8 cellular contexts compared by ENCODE assay signal in the genomic region with DNA sequence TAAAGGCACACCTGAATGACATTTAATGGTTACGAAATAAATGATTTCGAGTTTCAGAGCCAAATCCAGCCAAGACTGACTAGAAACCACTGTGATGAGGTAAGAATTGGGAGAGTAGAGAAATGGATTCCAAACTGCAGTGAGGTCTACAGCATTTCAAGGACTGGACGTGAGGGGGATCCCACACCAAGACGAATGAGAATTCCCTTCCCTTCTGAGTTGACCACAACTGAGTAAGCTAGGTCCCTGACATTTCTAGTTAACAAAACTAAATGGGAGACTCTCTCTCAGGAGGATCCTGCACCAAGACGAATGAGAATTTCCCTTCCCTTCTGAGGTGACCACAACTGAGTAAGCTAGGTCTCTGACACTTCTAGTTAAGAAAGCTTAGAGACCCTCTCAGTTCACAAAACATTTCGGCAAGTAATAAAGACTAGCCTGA. TPM values are rescaled to one million over a fixed set of nuclear protein-coding genes. Genes with fewer than 3 reads are reported as not detected.
DNase-seq lines count a peak whose midpoint lies in the region; ATAC-seq and TF ChIP-seq lines count a peak whose summit lies in the region.

No MANE protein-coding gene starts in this region.

- no peak for ATAC-seq in T-cell (replicated peaks in 1 of 4)
- ATAC-seq in HG03159 (IDR thresholded peaks at IDR 0.05; ENCODE audit: unreplicated experiment) = no peak

- H3K4me3 Mint-ChIP-seq in T-cell = peak overlapping the region; percentile 98 to 100 (median 98)

- peaks cover 8% of the 10 kb centered on the region for H3K36me3 Mint-ChIP-seq in T-cell

- peak; percentile 19 for TF ChIP-seq CTCF in fibroblast of pulmonary artery (IDR thresholded peaks at IDR 0.05; ENCODE audit: low read length, missing control alignments)

- peak overlapping the region; percentile 67 for H3K4me3 ChIP-seq in fibroblast of pulmonary artery (replicated peaks; ENCODE audit: low read depth, low read length)

- POLR2A ChIA-PET in T-cell (lab: Charles Lee) = interaction anchor here (0.6 to 1.3 kb wide), 6 partner anchors 11 to 361 kb away, joined by 3 to 5 read pairs (median 3); a partner anchor contains a TSS

- CTCF ChIA-PET in T-cell (lab: Charles Lee) = interaction anchor here in 1 of 2 donors (0.9 to 1.7 kb wide), 6 partner anchors 25 to 361 kb away, joined by 3 to 8 read pairs (median 4); a partner anchor contains a TSS

- H3K4me1 Mint-ChIP-seq in T-cell = peaks cover 50 to 67% (median 61%) of the 10 kb centered on the region in 3 donors

- peaks cover 0 to 2% (median 0%) of the 10 kb centered on the region in 3 donors for H3K9me3 Mint-ChIP-seq in T-cell

- DNase-seq in stimulated activated CD4-positive, alpha-beta T cell treated with anti-CD3 and anti-CD28 coated beads, Interleukin-15, amount 100 ng/mL, for 24 hours = peak; percentile 12
- no peak for DNase-seq in stimulated activated CD4-positive, alpha-beta T cell treated with anti-CD3 and anti-CD28 coated beads, Interleukin-4, amount 100 ng/mL, for 1 hour
- DNase-seq in T-cell (no peak), fibroblast of pulmonary artery (ENCODE audit: low read depth) (peak; percentile 65), renal cortical epithelial cell (ENCODE audit: low read depth) (peak; percentile 69), C1 segment of cervical spinal cord (lab: John Stamatoyannopoulos, UW) (no peak), NCI-H146 (lab: John Stamatoyannopoulos, UW) (no peak)

- peak overlapping the region; percentile 89 to 97 for H3K27ac Mint-ChIP-seq in T-cell

- no peaks in the 10 kb centered on the region for H3K27me3 Mint-ChIP-seq in T-cell

RNA-seq across cellular contexts. Expression of a gene that starts 1.6 kb away (rescaled TPM):
- total RNA-seq in T-cell (1 to 10 TPM in 4 of 5 donors, under 1 TPM in 1; 0.25 to 3.5 (median 2.3) TPM), renal cortical epithelial cell (1.3 TPM in 1 of 2 replicates, not detected in the other)

RNA-seq across cellular contexts. Expression of a gene that starts 1.8 kb away (rescaled TPM):
- total RNA-seq in T-cell (10 to 100 TPM; 21.7 to 41.1 (median 34.9) TPM), renal cortical epithelial cell (13.4 and 27.0 TPM in 2 replicates)

RNA-seq across cellular contexts. Expression of a gene that starts 25.5 kb away (rescaled TPM):
- total RNA-seq in T-cell (10 to 100 TPM; 40.8 to 52.1 (median 43.6) TPM), renal cortical epithelial cell (42.6 and 55.0 TPM in 2 replicates)

Comparison
In these comparisons a context has a peak if more than half of its experiments do, and no peak if none do; other contexts are left out.
1. DNase-seq: peak in stimulated activated CD4-positive, alpha-beta T cell treated with anti-CD3 and anti-CD28 coated beads, Interleukin-15, amount 100 ng/mL, for 24 hours (single experiment), fibroblast of pulmonary artery (single experiment) and renal cortical epithelial cell (single experiment); none in stimulated activated CD4-positive, alpha-beta T cell treated with anti-CD3 and anti-CD28 coated beads, Interleukin-4, amount 100 ng/mL, for 1 hour (single experiment), T-cell (0 of 34), C1 segment of cervical spinal cord (0 of 14) and NCI-H146 (single experiment).